8 cellular contexts compared by ENCODE assay signal in genomic region chr1:39954870-39955546, GRCh38. TPM values are rescaled to one million over a fixed set of nuclear protein-coding genes. Genes with fewer than 3 reads are reported as not detected.
DNase-seq lines count a peak whose midpoint lies in the region; ATAC-seq, FAIRE-seq and TF ChIP-seq lines count a peak whose summit lies in the region.

Gene MFSD2A (plus strand): TSS chr1:39955145. CDS start chr1:39955293, 148 bp downstream.

- H3K27ac Mint-ChIP-seq in neural progenitor cell, result peak within 1 kb of the TSS; percentile 66

- peaks cover 3% of the 10 kb centered on the region for H4K20me1 ChIP-seq in neural progenitor cell (ENCODE audit: low read depth)

- peaks cover 6% of the 10 kb centered on the region for H3K36me3 Mint-ChIP-seq in neural progenitor cell

- H3K9me3 ChIP-seq in neural progenitor cell (ENCODE audit: low read depth) (no peaks in the 10 kb centered on the region), stomach smooth muscle (ENCODE audit: control insufficient read depth in 2 of 2, low read length in 2 of 2) (no peaks in the 10 kb centered on the region)

- no peaks in the 10 kb centered on the region for H3K79me2 ChIP-seq in neural progenitor cell (ENCODE audit: low read depth)

- H3K4me3 Mint-ChIP-seq in neural progenitor cell, result peak within 1 kb of the TSS; percentile 97

- H3K27me3 Mint-ChIP-seq in neural progenitor cell (ENCODE audit: insufficient read depth, low read depth), result peaks cover 9% of the 10 kb centered on the region

- peak; percentile 70 for ATAC-seq in GM21717 (IDR thresholded peaks at IDR 0.05; ENCODE audit: unreplicated experiment)

- no peak for TF ChIP-seq CTCF in D721Med (IDR thresholded peaks at IDR 0.05; ENCODE audit: insufficient read depth, missing control alignments)
- TF ChIP-seq CTCF in neural progenitor cell (IDR thresholded peaks at IDR 0.05), result no peak

- peaks cover 59% of the 10 kb centered on the region for H3K27me3 ChIP-seq in neural progenitor cell
- peaks cover 0 to 2% of the 10 kb centered on the region in 2 donors for H3K27me3 ChIP-seq in stomach smooth muscle (ENCODE audit: control insufficient read depth in 1 of 2, insufficient read depth in 2 of 2, low read length in 2 of 2)

- no peaks in the 10 kb centered on the region for H3K36me3 ChIP-seq in neural progenitor cell
- no peaks in the 10 kb centered on the region for H3K36me3 ChIP-seq in stomach smooth muscle (ENCODE audit: control insufficient read depth in 2 of 2, insufficient read depth in 2 of 2, low read length in 2 of 2)

- H3F3A ChIP-seq in neural progenitor cell (ENCODE audit: low read depth), result peaks cover 3% of the 10 kb centered on the region

- H3K4me2 ChIP-seq in neural progenitor cell, result peak within 1 kb of the TSS; percentile 84

- H3K4me3 ChIP-seq in neural progenitor cell (peak within 1 kb of the TSS; percentile 43), stomach smooth muscle (ENCODE audit: low read length in 2 of 2) (peak within 1 kb of the TSS; percentile 76 to 85)

- FAIRE-seq in D721Med (lab: Jason Lieb, UNC), result no peak

- H3K9me3 Mint-ChIP-seq in neural progenitor cell, result no peaks in the 10 kb centered on the region

- TF ChIP-seq POLR2A in Raji (IDR thresholded peaks at IDR 0.05; ENCODE audit: insufficient read depth, low read depth, low read length), result peak; percentile 97

- H3K27ac ChIP-seq in neural progenitor cell (no peak within 1 kb of the TSS), stomach smooth muscle (ENCODE audit: low read length) (peak within 1 kb of the TSS; percentile 41)

- H3K9ac ChIP-seq in neural progenitor cell (no peak within 1 kb of the TSS), stomach smooth muscle (ENCODE audit: low read length in 2 of 2) (peak within 1 kb of the TSS; percentile 55 to 59)

- peaks cover 5% of the 10 kb centered on the region for H3K4me1 ChIP-seq in neural progenitor cell
- H3K4me1 ChIP-seq in stomach smooth muscle (ENCODE audit: control insufficient read depth, insufficient read depth, low read length), result peaks cover 47% of the 10 kb centered on the region

- DNase-seq in D721Med (ENCODE audit: insufficient read length, low spot score) (peak; percentile 91), LHCN-M2 (ENCODE audit: low read depth) (peak; percentile 85), activated gamma-delta T cell treated with Interleukin-2 at 50 U/mL for 16 hours (peak; percentile 81), foreskin melanocyte (peak; percentile 71), neural progenitor cell (ENCODE audit: low spot score) (peak; percentile 95)

- H3K4me1 Mint-ChIP-seq in neural progenitor cell, result peaks cover 35% of the 10 kb centered on the region

- peak within 1 kb of the TSS; percentile 79 for H2AFZ ChIP-seq in neural progenitor cell (replicated peaks)

RNA-seq across cellular contexts. Expression of gene MFSD2A, which starts in this region (rescaled TPM):
- total RNA-seq in LHCN-M2 (2014; rRNA removed), result 9.7 and 12.3 TPM in 2 replicates
- 3.4 TPM for polyA plus RNA-seq in LHCN-M2 (2012)
- 0.90 and 1.4 TPM in 2 replicates for total RNA-seq in neural progenitor cell (ENCODE audit: low replicate concordance)
